ENCODE assay signal across 8 cellular contexts in genomic region chr1:36161656-36162531, GRCh38.
DNase-seq lines count a peak whose midpoint lies in the region; FAIRE-seq lines count a peak whose summit lies in the region.

No MANE protein-coding gene starts in this region.

- FAIRE-seq in GM18507 (lab: Jason Lieb, UNC), result peak; percentile 86

- no peaks in the 10 kb centered on the region for H3K27me3 ChIP-seq in rectal smooth muscle tissue (ENCODE audit: control insufficient read depth, insufficient read depth, low read length)

- peaks cover 48% of the 10 kb centered on the region for H3K4me1 ChIP-seq in rectal smooth muscle tissue (ENCODE audit: control insufficient read depth, insufficient read depth, low read length)

- peak; percentile 42 for DNase-seq in GM18507 (ENCODE audit: extremely low spot score, insufficient read length, low read depth)
- peak; percentile 99 for DNase-seq in NCI-H226
- peak; percentile 26 for DNase-seq in activated T-helper 9 cell treated with anti-CD3 and anti-CD28 coated beads, Interleukin-2, amount 50 U/mL, for 16 hours (ENCODE audit: low read depth)
- peak; percentile 94 for DNase-seq in glomerular visceral epithelial cell (ENCODE audit: extremely low spot score)
- no peak for DNase-seq in COLO829 (ENCODE audit: low spot score)
- no peak for DNase-seq in NCI-H526 (lab: John Stamatoyannopoulos, UW)
- no peak for DNase-seq in iPS-NIHi11 (ENCODE audit: low spot score)

- no peak overlapping the region for H3K9ac ChIP-seq in rectal smooth muscle tissue (ENCODE audit: low read length)

- peak overlapping the region; percentile 82 for H3K27ac ChIP-seq in rectal smooth muscle tissue (ENCODE audit: low read depth, low read length)

- H3K36me3 ChIP-seq in rectal smooth muscle tissue (ENCODE audit: control insufficient read depth, insufficient read depth, low read length), result no peaks in the 10 kb centered on the region

- H3K4me3 ChIP-seq in rectal smooth muscle tissue (ENCODE audit: low read length), result peak overlapping the region; percentile 57

Comparison
In these comparisons a context has a peak if more than half of its experiments do, and no peak if none do; other contexts are left out.
1. DNase-seq: peak in GM18507 (single experiment), NCI-H226 (single experiment), activated T-helper 9 cell treated with anti-CD3 and anti-CD28 coated beads, Interleukin-2, amount 50 U/mL, for 16 hours (single experiment) and glomerular visceral epithelial cell (single experiment); none in COLO829 (single experiment), NCI-H526 (0 of 2) and iPS-NIHi11 (single experiment).